Comparison of ENCODE assay signal across 23 cellular contexts in the genomic region with DNA sequence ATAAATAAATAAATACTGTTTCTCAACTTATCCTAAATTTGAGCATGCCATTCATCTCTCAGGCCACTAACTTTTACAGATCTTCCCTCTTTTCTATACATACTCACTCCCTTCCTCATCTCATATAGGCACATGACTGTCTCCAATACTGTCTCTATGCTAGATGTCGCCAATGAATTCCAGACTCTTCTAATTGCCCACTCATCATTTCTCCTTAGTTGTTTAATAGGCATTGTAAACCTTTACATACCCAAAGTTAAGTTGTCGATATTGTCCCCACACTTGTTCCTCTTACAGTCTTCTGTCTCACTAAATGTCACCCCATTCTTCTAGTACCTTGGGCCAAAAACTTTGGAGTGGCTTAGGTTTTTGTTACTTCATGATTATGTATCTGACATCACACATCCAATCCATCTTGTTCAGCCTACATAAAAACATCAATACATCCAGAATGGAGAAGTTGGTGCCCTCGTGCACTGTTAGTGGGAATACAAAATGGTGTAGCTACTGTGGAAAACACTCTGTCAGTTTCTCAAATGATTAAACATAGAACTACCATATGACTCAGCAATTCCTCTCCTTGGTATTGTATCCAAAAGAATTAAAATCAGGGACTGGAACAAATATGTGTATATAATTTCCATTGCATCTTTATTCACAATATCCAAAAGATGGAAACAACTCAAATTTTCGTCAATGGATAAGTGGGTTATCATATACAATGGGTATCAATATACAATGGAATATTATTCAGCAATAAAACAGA.
"Had no signal": no experiment of that assay in that cellular context is flagged by ENCODE, and none has a peak within 500 bp of the region (broad histone marks: within the 10 kb centered on the region; RNA-seq: fewer than 3 reads in every experiment).

No MANE protein-coding gene starts in this region.

- H3K27ac ChIP-seq: colonic mucosa, esophagus muscularis mucosa, foreskin keratinocyte, gastroesophageal sphincter, heart left ventricle, hepatocyte, left lung, lower lobe of right lung had no signal

- H3K4me3 Mint-ChIP-seq: dendritic cell treated with granulocyte-macrophage colony-stimulating factor and Interleukin-4, amounts not matched to agents 40 ng/mL and 50 ng/mL, for 4 days; immature natural killer cell; mesothelial cell of epicardium had no signal

- H3K4me2 ChIP-seq: hepatocyte had no signal

- H3K79me2 ChIP-seq: hepatocyte had no signal

- H3K4me1 Mint-ChIP-seq: immature natural killer cell had no signal

- H3K27me3 Mint-ChIP-seq: dendritic cell treated with granulocyte-macrophage colony-stimulating factor and Interleukin-4, amounts not matched to agents 40 ng/mL and 50 ng/mL, for 4 days had no signal

- H3K4me1 ChIP-seq: colonic mucosa, esophagus muscularis mucosa, foreskin keratinocyte, gastroesophageal sphincter, heart left ventricle, left lung, lower lobe of right lung had no signal

- H3K27ac Mint-ChIP-seq: dendritic cell treated with granulocyte-macrophage colony-stimulating factor and Interleukin-4, amounts not matched to agents 40 ng/mL and 50 ng/mL, for 4 days; immature natural killer cell; mesothelial cell of epicardium had no signal

- FAIRE-seq: endothelial cell of umbilical vein, frontal cortex, islet of Langerhans, keratinocyte had no signal

- H2AFZ ChIP-seq: hepatocyte had no signal

- ATAC-seq: foreskin keratinocyte, gastroesophageal sphincter, heart left ventricle, left cardiac atrium, left lung, left ventricle myocardium superior, lower lobe of right lung, mucosa of descending colon had no signal

- H3K36me3 ChIP-seq: colonic mucosa, esophagus muscularis mucosa, gastroesophageal sphincter, heart left ventricle, left lung, lower lobe of right lung had no signal

- H3K9me3 ChIP-seq: colonic mucosa, esophagus muscularis mucosa, gastroesophageal sphincter, heart left ventricle, left lung, lower lobe of right lung, mucosa of descending colon had no signal

- H3K36me3 Mint-ChIP-seq: immature natural killer cell, mesothelial cell of epicardium had no signal

- H3K27me3 ChIP-seq: colonic mucosa, esophagus muscularis mucosa, foreskin keratinocyte, gastroesophageal sphincter, heart left ventricle, hepatocyte, left lung had no signal

- DNase-seq: colonic mucosa; cortex of kidney; effector CD4-positive, alpha-beta T cell; effector memory CD4-positive, alpha-beta T cell; foreskin keratinocyte; heart left ventricle; hypothalamus; immature natural killer cell; left cardiac atrium; left lung; left ventricle myocardium superior; lower lobe of right lung; mesenchymal stem cell; mucosa of descending colon had no signal

- H3K4me3 ChIP-seq: colonic mucosa, esophagus muscularis mucosa, gastroesophageal sphincter, heart left ventricle, hepatocyte, left lung, lower lobe of right lung, mucosa of descending colon had no signal
